23 cellular contexts compared by ENCODE assay signal in genomic region chrX:153775293-153775595, GRCh38. TPM values are rescaled to one million over a fixed set of nuclear protein-coding genes. Genes with fewer than 3 reads are reported as not detected.
A peak's percentile ranks its signal among the peaks of the same experiment; 100 is the strongest.
DNase-seq lines count a peak whose midpoint lies in the region; ATAC-seq and TF ChIP-seq lines count a peak whose summit lies in the region.
"Had no signal": no experiment of that assay in that cellular context is flagged by ENCODE, and none has a peak within 500 bp of the region (broad histone marks: within the 10 kb centered on the region; RNA-seq: fewer than 3 reads in every experiment).

No MANE protein-coding gene starts in this region.

- ATAC-seq in SK-N-SH treated with all-trans-retinoic acid at 6 μM for 48 hours, result no peak
- no peak for ATAC-seq in left ventricle myocardium superior
- ATAC-seq in lower lobe of right lung, result no peak

- CTCF ChIA-PET in SK-N-SH (lab: Yijun Ruan, JAX), result interaction anchor here (1.1 to 1.3 kb wide), 2 partner anchors 148 to 172 kb away, joined by 3 read pairs; no protein-coding TSS in a partner anchor

- H3K36me3 ChIP-seq in SK-N-SH (replicated peaks in 1 of 2; ENCODE audit: control insufficient read depth in 1 of 2, insufficient read depth in 2 of 2, low read length in 1 of 2), result peaks cover 0 to 4% of the 10 kb centered on the region in 2 experiments
- no peaks in the 10 kb centered on the region for H3K36me3 ChIP-seq in left ventricle myocardium inferior
- no peaks in the 10 kb centered on the region for H3K36me3 ChIP-seq in lower lobe of right lung

- no peaks in the 10 kb centered on the region for H3K27me3 ChIP-seq in SK-N-SH (ENCODE audit: insufficient read depth)
- H3K27me3 ChIP-seq in left ventricle myocardium inferior (ENCODE audit: low read depth), result no peaks in the 10 kb centered on the region
- no peaks in the 10 kb centered on the region for H3K27me3 ChIP-seq in lower lobe of right lung (ENCODE audit: low read depth)

- no peaks in the 10 kb centered on the region for H4K20me1 ChIP-seq in SK-N-SH (ENCODE audit: insufficient read depth)

- H3K9me3 ChIP-seq in SK-N-SH (no peaks in the 10 kb centered on the region), left ventricle myocardium inferior (replicated peaks) (no peaks in the 10 kb centered on the region), lower lobe of right lung (no peaks in the 10 kb centered on the region)

- TF ChIP-seq CTCF in SK-N-SH (IDR thresholded peaks at IDR 0.05) (no peak), left ventricle myocardium inferior (IDR thresholded peaks at IDR 0.05; ENCODE audit: borderline replicate concordance) (no peak), lower lobe of right lung (IDR thresholded peaks at IDR 0.05) (no peak)

- DNase-seq in SK-N-SH (peak; percentile 28), left ventricle myocardium inferior (peak; percentile 4), left ventricle myocardium superior (no peak), HuH-7.5 (ENCODE audit: low spot score) (peak; percentile 3), lower lobe of right lung (peak; percentile 15), NCI-H187 treated with DMSO at 0.1 percent for 48 hours (lab: John Stamatoyannopoulos, UW) (no peak), NCI-H2171 treated with DMSO at 0.1 percent for 48 hours (lab: John Stamatoyannopoulos, UW) (no peak)
- DNase-seq: ACHN; CD4-positive, CD25-positive, alpha-beta regulatory T cell; GM23248; Kasumi-1; NCI-H1092 treated with DMSO at 0.1 percent for 48 hours; NCI-H1436; NCI-H187; NCI-H446; NCI-H524 treated with DMSO at 0.1 percent for 48 hours; NCI-H774; SHP77 had no signal

- H3K4me3 ChIP-seq in SK-N-SH (ENCODE audit: low read depth in 2 of 2, low read length in 1 of 2) (no peak overlapping the region), left ventricle myocardium inferior (no peak overlapping the region), lower lobe of right lung (no peak overlapping the region)
- H3K4me3 ChIP-seq: GM23248, K562 had no signal

- POLR2A ChIA-PET in SK-N-SH (lab: Yijun Ruan, JAX), result no interaction called here

- no peak for TF ChIP-seq EP300 in SK-N-SH (IDR thresholded peaks at IDR 0.05; ENCODE audit: borderline replicate concordance in 1 of 2, low read depth in 1 of 2, low read length in 1 of 2)

- H2AFZ ChIP-seq in SK-N-SH (ENCODE audit: low read depth), result no peak overlapping the region
- H2AFZ ChIP-seq: GM23248 had no signal

- H3K9ac ChIP-seq in SK-N-SH, result no peak overlapping the region
- H3K9ac ChIP-seq: GM23248 had no signal

- H3K27ac ChIP-seq in SK-N-SH (ENCODE audit: low read depth in 2 of 2, low read length in 1 of 2), result no peak overlapping the region
- H3K27ac ChIP-seq in left ventricle myocardium inferior (replicated peaks), result no peak overlapping the region
- H3K27ac ChIP-seq in lower lobe of right lung, result no peak overlapping the region
- H3K27ac ChIP-seq: 22Rv1, GM23248 had no signal

- H3K4me2 ChIP-seq in SK-N-SH, result no peak overlapping the region

- H3K9me2 ChIP-seq in SK-N-SH, result no peaks in the 10 kb centered on the region

- H3K4me1 ChIP-seq in SK-N-SH (ENCODE audit: control insufficient read depth in 1 of 2, insufficient read depth in 2 of 2, low read depth in 1 of 2, low read length in 1 of 2), result peaks cover 0 to 4% of the 10 kb centered on the region in 2 experiments; a peak in 1 of 4 replicates
- peaks cover 3% of the 10 kb centered on the region for H3K4me1 ChIP-seq in left ventricle myocardium inferior
- no peaks in the 10 kb centered on the region for H3K4me1 ChIP-seq in lower lobe of right lung

- no peak for TF ChIP-seq RAD21 in SK-N-SH (IDR thresholded peaks at IDR 0.05; ENCODE audit: low read length)

- no peaks in the 10 kb centered on the region for H3F3A ChIP-seq in SK-N-SH (replicated peaks; ENCODE audit: insufficient read depth)

- intact Hi-C loops in left ventricle myocardium inferior (cut with micrococcal nuclease) (no loop called here), left ventricle myocardium superior (cut with micrococcal nuclease) (no loop called here), lower lobe of right lung (cut with DNase I) (no loop called here)

- WGBS in SK-N-SH (ENCODE audit: low lambda C conversion rate), result 40% methylated on average over 2 of the region's 14 CpGs

- no peaks in the 10 kb centered on the region for H3K79me2 ChIP-seq in SK-N-SH (ENCODE audit: insufficient read depth)

TF ChIP-seq in SK-N-SH, 30 proteins besides CTCF, POLR2A, EP300 and RAD21 (continues in another document):
- TF ChIP-seq TEAD4 (IDR thresholded peaks at IDR 0.05; ENCODE audit: borderline replicate concordance, insufficient read depth), result no peak
- no peak for TF ChIP-seq YY1 (IDR thresholded peaks at IDR 0.05; ENCODE audit: low read depth)
- no peak for TF ChIP-seq IRF3 (IDR thresholded peaks at IDR 0.05; ENCODE audit: low read depth, low read length)
- TF ChIP-seq RCOR1 (IDR thresholded peaks at IDR 0.05; ENCODE audit: low read length), result no peak
- TF ChIP-seq FOXJ3 (CRISPR knock-in tag; IDR thresholded peaks at IDR 0.05), result no peak
- no peak for TF ChIP-seq USF2 (IDR thresholded peaks at IDR 0.05; ENCODE audit: borderline replicate concordance, low read depth, low read length)
- TF ChIP-seq FOXM1 (IDR thresholded peaks at IDR 0.05; ENCODE audit: low read depth), result no peak

TF ChIP-seq in SK-N-SH treated with all-trans-retinoic acid at 6 μM for 48 hours, 23 proteins besides CTCF, POLR2A, EP300 and RAD21:
- TF ChIP-seq GLIS3 (CRISPR knock-in tag; IDR thresholded peaks at IDR 0.05) (no peak), ZNF565 (CRISPR knock-in tag; conservative IDR thresholded peaks at IDR 0.05; ENCODE audit: low read depth) (no peak), SNAI2 (CRISPR knock-in tag; IDR thresholded peaks at IDR 0.05) (no peak)
TF ChIP-seq in SK-N-SH treated with all-trans-retinoic acid at 6 μM for 48 hours: peak in this region for 0.

RNA-seq across cellular contexts. Expression of gene SRPK3, which starts 5.6 kb away (rescaled TPM):
- 0.50 and 0.74 TPM in 2 replicates for polyA plus RNA-seq in SK-N-SH (2012; rRNA removed)
- 0.08 and 0.19 TPM in 2 replicates for polyA plus RNA-seq in SK-N-SH (2012; cell fraction: cytosol; rRNA removed)
- polyA plus RNA-seq in SK-N-SH (2012; cell fraction: nucleus; rRNA removed), result 0.80 and 1.5 TPM in 2 replicates
- total RNA-seq in left ventricle myocardium inferior (52.8 TPM), left ventricle myocardium superior (43.6 TPM), lower lobe of right lung (not detected)
- total RNA-seq: CD4-positive, CD25-positive, alpha-beta regulatory T cell; G401; H7 had no signal
- polyA plus RNA-seq: CD4-positive, CD25-positive, alpha-beta regulatory T cell had no signal

RNA-seq across cellular contexts. Expression of gene PLXNB3, which starts 11.2 kb away (rescaled TPM):
- 13.8 and 15.5 TPM in 2 replicates for polyA plus RNA-seq in SK-N-SH (2012; rRNA removed)
- polyA plus RNA-seq in SK-N-SH (2012; cell fraction: cytosol; rRNA removed), result 4.8 and 6.1 TPM in 2 replicates
- polyA plus RNA-seq in SK-N-SH (2012; cell fraction: nucleus; rRNA removed), result 102 and 172 TPM in 2 replicates
- total RNA-seq in left ventricle myocardium inferior, result 2.9 TPM
- total RNA-seq in left ventricle myocardium superior, result 2.4 TPM
- total RNA-seq in lower lobe of right lung, result 4.6 TPM
- total RNA-seq: H7 had no signal
- polyA plus RNA-seq: CD4-positive, CD25-positive, alpha-beta regulatory T cell had no signal

RNA-seq across cellular contexts. Expression of gene IDH3G, which starts 18.9 kb away (rescaled TPM):
- polyA plus RNA-seq in SK-N-SH (2012; rRNA removed), result 78.0 and 107 TPM in 2 replicates
- polyA plus RNA-seq in SK-N-SH (2012; cell fraction: cytosol; rRNA removed), result 38.1 and 53.3 TPM in 2 replicates
- 212 and 213 TPM in 2 replicates for polyA plus RNA-seq in SK-N-SH (2012; cell fraction: nucleus; rRNA removed)
- total RNA-seq in left ventricle myocardium inferior (72.5 TPM), left ventricle myocardium superior (81.2 TPM), lower lobe of right lung (50.1 TPM)

RNA-seq across cellular contexts. Expression of gene SSR4, which starts 19.2 kb away (rescaled TPM):
- 326 and 367 TPM in 2 replicates for polyA plus RNA-seq in SK-N-SH (2012; rRNA removed)
- polyA plus RNA-seq in SK-N-SH (2012; cell fraction: cytosol; rRNA removed), result 195 and 259 TPM in 2 replicates
- 162 and 171 TPM in 2 replicates for polyA plus RNA-seq in SK-N-SH (2012; cell fraction: nucleus; rRNA removed)
- total RNA-seq in left ventricle myocardium inferior, result 123 TPM
- total RNA-seq in left ventricle myocardium superior, result 145 TPM
- total RNA-seq in lower lobe of right lung, result 210 TPM

RNA-seq across cellular contexts. Expression of gene ABCD1, which starts 50.6 kb away (rescaled TPM):
- 7.2 and 7.9 TPM in 2 replicates for polyA plus RNA-seq in SK-N-SH (2012; rRNA removed)
- polyA plus RNA-seq in SK-N-SH (2012; cell fraction: cytosol; rRNA removed), result 2.8 and 5.4 TPM in 2 replicates
- 17.4 and 18.9 TPM in 2 replicates for polyA plus RNA-seq in SK-N-SH (2012; cell fraction: nucleus; rRNA removed)
- 16.0 TPM for total RNA-seq in left ventricle myocardium inferior
- total RNA-seq in left ventricle myocardium superior, result 16.5 TPM
- 14.5 TPM for total RNA-seq in lower lobe of right lung

Comparison
In these comparisons a context has a peak if more than half of its experiments do, and no peak if none do; other contexts are left out.
1. DNase-seq: peak in SK-N-SH (single experiment), left ventricle myocardium inferior (single experiment), HuH-7.5 (single experiment) and lower lobe of right lung (single experiment); none in left ventricle myocardium superior (single experiment), NCI-H187 treated with DMSO at 0.1 percent for 48 hours (single experiment) and NCI-H2171 treated with DMSO at 0.1 percent for 48 hours (single experiment).
2. RNA of gene SRPK3, which starts 5.6 kb away (total RNA-seq): 52.8 TPM in left ventricle myocardium inferior (single experiment) and 43.6 TPM in left ventricle myocardium superior (single experiment); not detected in lower lobe of right lung (single experiment); every median in the first group is over 10 times any median in the second.